In the genomic region with DNA sequence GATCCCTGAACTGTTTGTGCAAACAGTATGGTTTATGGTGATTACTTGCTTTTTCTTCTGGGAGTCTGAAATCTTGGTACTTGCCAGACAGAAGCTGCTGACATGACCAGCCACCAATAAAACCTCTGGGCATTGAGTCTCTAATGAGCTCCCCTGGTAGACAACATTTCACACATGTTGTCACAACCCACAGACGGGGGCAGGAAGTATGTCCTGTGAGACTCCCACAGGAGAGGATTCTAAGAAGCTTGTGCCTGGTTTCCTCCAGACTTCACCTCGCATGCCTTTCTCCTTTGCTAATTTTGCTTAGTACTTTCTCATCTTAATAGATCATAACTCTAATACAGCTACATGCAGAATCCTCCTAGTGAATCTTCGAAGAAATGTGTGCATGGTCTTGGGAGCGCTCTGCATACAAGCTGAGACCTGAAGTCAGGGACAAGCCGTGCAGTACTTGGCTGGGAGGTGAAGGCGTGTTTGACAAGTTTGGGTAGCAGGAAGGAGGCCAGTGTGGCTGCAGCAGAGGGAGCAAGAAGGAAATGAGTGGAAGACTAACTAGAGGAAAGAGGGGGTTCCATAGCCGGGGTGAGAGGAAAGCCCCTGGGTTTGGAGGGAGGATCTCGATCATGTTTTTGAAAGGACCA, we compare ENCODE assay signal across 18 cellular contexts. TPM values are rescaled to one million over a fixed set of nuclear protein-coding genes. Genes with fewer than 3 reads are reported as not detected.
DNase-seq lines count a peak whose midpoint lies in the region; TF ChIP-seq lines count a peak whose summit lies in the region.
"Had no signal": no experiment of that assay in that cellular context is flagged by ENCODE, and none has a peak within 500 bp of the region (broad histone marks: within the 10 kb centered on the region; RNA-seq: fewer than 3 reads in every experiment).

No MANE protein-coding gene starts in this region.

- H3K27me3 ChIP-seq in neuronal stem cell (ENCODE audit: control insufficient read depth in 3 of 3, insufficient read depth in 3 of 3, low read depth in 1 of 3, low read length in 3 of 3) (no peaks in the 10 kb centered on the region), dorsolateral prefrontal cortex (no peaks in the 10 kb centered on the region), testis (no peaks in the 10 kb centered on the region)
- H3K27me3 ChIP-seq: adrenal gland, left lung, Peyer's patch had no signal

- H3K4me1 ChIP-seq in neuronal stem cell (ENCODE audit: control insufficient read depth in 2 of 2, insufficient read depth in 1 of 2, low read depth in 1 of 2, low read length in 2 of 2) (peaks cover 7 to 13% of the 10 kb centered on the region in 2 donors), testis (no peaks in the 10 kb centered on the region)

- H3K4me3 ChIP-seq in choroid plexus epithelial cell (ENCODE audit: low read depth, low read length), result no peak overlapping the region
- H3K4me3 ChIP-seq in neuronal stem cell (ENCODE audit: low read length in 2 of 2), result no peak overlapping the region
- H3K4me3 ChIP-seq in dorsolateral prefrontal cortex, result no peak overlapping the region
- H3K4me3 ChIP-seq in testis, result no peak overlapping the region
- H3K4me3 ChIP-seq: adrenal gland, coronary artery, left lung, Peyer's patch had no signal

- CTCF ChIA-PET in RWPE1 (lab: Yijun Ruan, JAX), result interaction anchor here (0.6 to 0.9 kb wide), 3 partner anchors 17 to 118 kb away, joined by 3 read pairs; no protein-coding TSS in a partner anchor

- H3K36me3 ChIP-seq in neuronal stem cell (replicated peaks in 1 of 2; ENCODE audit: control insufficient read depth in 2 of 2, insufficient read depth in 2 of 2, low read length in 2 of 2) (no peaks in the 10 kb centered on the region), testis (ENCODE audit: low read depth, missing control alignments) (no peaks in the 10 kb centered on the region)
- H3K36me3 ChIP-seq: left lung, Peyer's patch had no signal

- H2BK12ac ChIP-seq in neuronal stem cell (ENCODE audit: low read length), result no peak overlapping the region

- no peak overlapping the region for H3K4ac ChIP-seq in neuronal stem cell (ENCODE audit: low read length)

- H3K18ac ChIP-seq in neuronal stem cell (ENCODE audit: low read length), result no peak overlapping the region

- H2BK120ac ChIP-seq in neuronal stem cell (ENCODE audit: low read depth, low read length), result no peak overlapping the region

- H3K9me3 ChIP-seq in neuronal stem cell (replicated peaks in 1 of 2; ENCODE audit: control insufficient read depth in 2 of 2, insufficient read depth in 1 of 2, low read depth in 1 of 2, low read length in 2 of 2) (no peaks in the 10 kb centered on the region), testis (no peaks in the 10 kb centered on the region)
- H3K9me3 ChIP-seq: adrenal gland, left lung, Peyer's patch had no signal

- H3K14ac ChIP-seq in neuronal stem cell (ENCODE audit: low read length), result no peak overlapping the region

- peak; percentile 15 for DNase-seq in NK-92 treated with Interleukin-12 subunit alpha and Interleukin-12 subunit beta, amount 100 ng/mL, for 24 hours (lab: John Stamatoyannopoulos, UW)
- no peak for DNase-seq in NK-92 (lab: John Stamatoyannopoulos, UW; ENCODE audit: unreplicated experiment)
- no peak for DNase-seq in RWPE1 (ENCODE audit: low spot score)
- DNase-seq in choroid plexus epithelial cell (ENCODE audit: low read depth), result peak; percentile 61
- DNase-seq in neuronal stem cell (ENCODE audit: low spot score), result no peak
- no peak for DNase-seq in dorsolateral prefrontal cortex
- no peak for DNase-seq in testis
- no peak for DNase-seq in NCI-H524 treated with DMSO at 0.1 percent for 48 hours (lab: John Stamatoyannopoulos, UW)
- DNase-seq: 8988T; activated T-cell treated with anti-CD3 and anti-CD28 coated beads, Interleukin-2, amount 50 U/mL, for 24 hours; adrenal gland; CD8-positive, alpha-beta memory T cell; left lung; NCI-H187 treated with DMSO at 0.1 percent for 48 hours; NCI-H524; Peyer's patch; T-cell had no signal

- H3K23ac ChIP-seq in neuronal stem cell (ENCODE audit: low read depth, low read length, poor library complexity), result no peak overlapping the region

- no peak overlapping the region for H4K91ac ChIP-seq in neuronal stem cell (ENCODE audit: low read depth, low read length, poor library complexity)

- no peak overlapping the region for H2BK15ac ChIP-seq in neuronal stem cell (ENCODE audit: low read length)

- H2AK5ac ChIP-seq in neuronal stem cell (ENCODE audit: low read depth, low read length), result no peak overlapping the region

- no CpG with 5 or more reads among the region's 8 CpGs for WGBS in neuronal stem cell (ENCODE audit: extremely low coverage in 2 of 2, insufficient read length in 2 of 2, insufficient replicate concordance in 1 of 2), 2 donors
- WGBS in testis, 2 donors, result 55 to 65% methylated on average over 8 of the region's 8 CpGs

- no peak for TF ChIP-seq POLR2A in testis (IDR thresholded peaks at IDR 0.05)

- H3K4me2 ChIP-seq in neuronal stem cell (ENCODE audit: insufficient read depth, low read length, poor library complexity, severe bottlenecking), result no peak overlapping the region

- TF ChIP-seq CTCF in RWPE1 (conservative IDR thresholded peaks at IDR 0.05; ENCODE audit: low read depth) (no peak), choroid plexus epithelial cell (conservative IDR thresholded peaks at IDR 0.05; ENCODE audit: low read depth, low read length) (no peak), dorsolateral prefrontal cortex (IDR thresholded peaks at IDR 0.05 in 54 of 56, conservative IDR thresholded peaks at IDR 0.05 in 2 of 56; ENCODE audit: low read depth in 1 of 56, partially characterized antibody in 56 of 56) (no peak), testis (IDR thresholded peaks at IDR 0.05) (no peak)

- peak overlapping the region; percentile 4 for H2AFZ ChIP-seq in neuronal stem cell (ENCODE audit: low read length)

- H3K79me1 ChIP-seq in neuronal stem cell (ENCODE audit: low read depth, low read length), result no peaks in the 10 kb centered on the region

- intact Hi-C loops in dorsolateral prefrontal cortex (cut with DNase I), result no loop called here
- intact Hi-C loops in testis (cut with DNase I; ENCODE audit: low total_unique reads), result no loop called here

- POLR2A ChIA-PET in RWPE1 (lab: Yijun Ruan, JAX; ENCODE audit: low non-redundant PET), result no interaction called here

- H3K9ac ChIP-seq in neuronal stem cell (ENCODE audit: low read depth, low read length, poor library complexity), result no peak overlapping the region

- H4K8ac ChIP-seq in neuronal stem cell (ENCODE audit: low read depth, low read length), result no peak overlapping the region

- no peak overlapping the region for H2BK5ac ChIP-seq in neuronal stem cell (ENCODE audit: low read length)

- H3K27ac ChIP-seq in RWPE1, result peak overlapping the region; percentile 12; the same call in 1 of the 2 replicates
- H3K27ac ChIP-seq in neuronal stem cell (replicated peaks; ENCODE audit: low read length), result no peak overlapping the region
- no peak overlapping the region for H3K27ac ChIP-seq in dorsolateral prefrontal cortex
- no peak overlapping the region for H3K27ac ChIP-seq in testis
- H3K27ac ChIP-seq: adrenal gland, coronary artery, left lung, Peyer's patch had no signal

RNA-seq across cellular contexts. Expression of gene B3GNT5, which starts 49.0 kb away (rescaled TPM):
- polyA plus RNA-seq in neuronal stem cell (2013, experiment 1 of 2), result 9.3 TPM
- 10.1 TPM for polyA plus RNA-seq in neuronal stem cell (2013, experiment 2 of 2)
- total RNA-seq in dorsolateral prefrontal cortex (10 to 100 TPM in 1 of 120 experiments, 1 to 10 TPM in 119; 1.0 to 11.3 (median 3.6) TPM), testis (1 to 10 TPM; 5.9 to 6.3 TPM)
- polyA plus RNA-seq in testis (ENCODE audit: insufficient read depth, low read depth, low replicate concordance), result 18.3 TPM
- polyA plus RNA-seq: CD8-positive, alpha-beta memory T cell had no signal

Comparison
In these comparisons a context has a peak if more than half of its experiments do, and no peak if none do; other contexts are left out.
1. DNase-seq: peak in NK-92 treated with Interleukin-12 subunit alpha and Interleukin-12 subunit beta, amount 100 ng/mL, for 24 hours (single experiment) and choroid plexus epithelial cell (single experiment); none in NK-92 (single experiment), RWPE1 (single experiment), neuronal stem cell (single experiment), dorsolateral prefrontal cortex (0 of 10), testis (single experiment) and NCI-H524 treated with DMSO at 0.1 percent for 48 hours (single experiment).